ENCODE assay signal across 8 cellular contexts in genomic region chr19:11142528-11143171, GRCh38. TPM values are rescaled to one million over a fixed set of nuclear protein-coding genes. Genes with fewer than 3 reads are reported as not detected.
A peak's percentile ranks its signal among the peaks of the same experiment; 100 is the strongest.
DNase-seq lines count a peak whose midpoint lies in the region; ATAC-seq and TF ChIP-seq lines count a peak whose summit lies in the region.

No MANE protein-coding gene starts in this region.

- H3K9me3 Mint-ChIP-seq in nephron progenitor cell = peaks cover 4% of the 10 kb centered on the region
- H3K9me3 Mint-ChIP-seq in activated CD8-positive, alpha-beta memory T cell treated with anti-CD3 and anti-CD28 coated beads, Interleukin-2, amount 10 ng/mL, durations not matched to agents 7 days and 5 days (ENCODE audit: low read depth) = no peaks in the 10 kb centered on the region

- H3K36me3 ChIP-seq in SK-N-MC (ENCODE audit: insufficient read depth, low read length) = peaks cover 21% of the 10 kb centered on the region

- TF ChIP-seq CTCF in nephron progenitor cell (IDR thresholded peaks at IDR 0.05) = no peak

- peak overlapping the region; percentile 62; the same call in 1 of the 2 replicates for H3K27ac ChIP-seq in SK-N-MC

- no peak overlapping the region for H3K4me3 Mint-ChIP-seq in nephron progenitor cell
- H3K4me3 Mint-ChIP-seq in activated CD8-positive, alpha-beta memory T cell treated with anti-CD3 and anti-CD28 coated beads, Interleukin-2, amount 10 ng/mL, durations not matched to agents 7 days and 5 days = no peak overlapping the region

- CTCF ChIA-PET in activated CD8-positive, alpha-beta memory T cell treated with anti-CD3 and anti-CD28 coated beads, Interleukin-2, amount 10 ng/mL, durations not matched to agents 7 days and 5 days (lab: Charles Lee) = interaction anchor here (2.3 kb wide), 1 partner anchor 17 kb away, joined by 8 read pairs; no protein-coding TSS in a partner anchor

- H3K9me3 ChIP-seq in SK-N-MC (ENCODE audit: low read depth, low read length) = no peaks in the 10 kb centered on the region

- peaks cover 22% of the 10 kb centered on the region for H3K36me3 Mint-ChIP-seq in nephron progenitor cell (ENCODE audit: low read depth)
- H3K36me3 Mint-ChIP-seq in activated CD8-positive, alpha-beta memory T cell treated with anti-CD3 and anti-CD28 coated beads, Interleukin-2, amount 10 ng/mL, durations not matched to agents 7 days and 5 days = peaks cover 20% of the 10 kb centered on the region

- H3K4me3 ChIP-seq in SK-N-MC = peak overlapping the region; percentile 45

- no peak overlapping the region for H3K27ac Mint-ChIP-seq in nephron progenitor cell
- no peak overlapping the region for H3K27ac Mint-ChIP-seq in activated CD8-positive, alpha-beta memory T cell treated with anti-CD3 and anti-CD28 coated beads, Interleukin-2, amount 10 ng/mL, durations not matched to agents 7 days and 5 days

- H3K9ac ChIP-seq in SK-N-MC (ENCODE audit: insufficient read length) = peak overlapping the region; percentile 22

- DNase-seq in GM04504 (ENCODE audit: low read depth) (peak; percentile 92), SK-N-MC (ENCODE audit: low read depth, low spot score) (no peak), fibroblast of peridontal ligament (ENCODE audit: extremely low read depth) (peak; percentile 91), nephron progenitor cell (peak; percentile 40), NCI-H187 treated with DMSO at 0.1 percent for 48 hours (lab: John Stamatoyannopoulos, UW) (no peak), retina (no peak), NCI-H2081 treated with DMSO at 0.1 percent for 48 hours (lab: John Stamatoyannopoulos, UW) (no peak)
- no peak for DNase-seq in activated CD8-positive, alpha-beta memory T cell treated with anti-CD3 and anti-CD28 coated beads, Interleukin-2, amount 10 ng/mL, durations not matched to agents 7 days and 5 days

- ATAC-seq in activated CD8-positive, alpha-beta memory T cell treated with anti-CD3 and anti-CD28 coated beads, Interleukin-2, amount 10 ng/mL, durations not matched to agents 7 days and 5 days = no peak

- no peaks in the 10 kb centered on the region for H3K27me3 Mint-ChIP-seq in nephron progenitor cell (ENCODE audit: low read depth, poor library complexity)
- H3K27me3 Mint-ChIP-seq in activated CD8-positive, alpha-beta memory T cell treated with anti-CD3 and anti-CD28 coated beads, Interleukin-2, amount 10 ng/mL, durations not matched to agents 7 days and 5 days = no peaks in the 10 kb centered on the region

- peaks cover 38% of the 10 kb centered on the region for H3K4me1 Mint-ChIP-seq in nephron progenitor cell
- peaks cover 9% of the 10 kb centered on the region for H3K4me1 Mint-ChIP-seq in activated CD8-positive, alpha-beta memory T cell treated with anti-CD3 and anti-CD28 coated beads, Interleukin-2, amount 10 ng/mL, durations not matched to agents 7 days and 5 days

RNA-seq across cellular contexts. Expression of gene SPC24, which starts 12.9 kb away (rescaled TPM):
- 10 to 100 TPM; 62.8 to 85.5 TPM for total RNA-seq in activated CD8-positive, alpha-beta memory T cell treated with anti-CD3 and anti-CD28 coated beads, Interleukin-2, amount 10 ng/mL, durations not matched to agents 7 days and 5 days

RNA-seq across cellular contexts. Expression of gene LDLR, which starts 53.4 kb away (rescaled TPM):
- total RNA-seq in activated CD8-positive, alpha-beta memory T cell treated with anti-CD3 and anti-CD28 coated beads, Interleukin-2, amount 10 ng/mL, durations not matched to agents 7 days and 5 days = 100 to 1,000 TPM; 118 to 141 TPM

RNA-seq across cellular contexts. Expression of gene KANK2, which starts 54.7 kb away (rescaled TPM):
- 1 to 10 TPM; 1.8 to 2.3 TPM for total RNA-seq in activated CD8-positive, alpha-beta memory T cell treated with anti-CD3 and anti-CD28 coated beads, Interleukin-2, amount 10 ng/mL, durations not matched to agents 7 days and 5 days

Comparison
In these comparisons a context has a peak if more than half of its experiments do, and no peak if none do; other contexts are left out.
1. DNase-seq: peak in GM04504 (single experiment), fibroblast of peridontal ligament (single experiment) and nephron progenitor cell (single experiment); none in SK-N-MC (single experiment), NCI-H187 treated with DMSO at 0.1 percent for 48 hours (single experiment), retina (single experiment), activated CD8-positive, alpha-beta memory T cell treated with anti-CD3 and anti-CD28 coated beads, Interleukin-2, amount 10 ng/mL, durations not matched to agents 7 days and 5 days (single experiment) and NCI-H2081 treated with DMSO at 0.1 percent for 48 hours (single experiment).